Comparison of ENCODE assay signal across 8 cellular contexts in the genomic region with DNA sequence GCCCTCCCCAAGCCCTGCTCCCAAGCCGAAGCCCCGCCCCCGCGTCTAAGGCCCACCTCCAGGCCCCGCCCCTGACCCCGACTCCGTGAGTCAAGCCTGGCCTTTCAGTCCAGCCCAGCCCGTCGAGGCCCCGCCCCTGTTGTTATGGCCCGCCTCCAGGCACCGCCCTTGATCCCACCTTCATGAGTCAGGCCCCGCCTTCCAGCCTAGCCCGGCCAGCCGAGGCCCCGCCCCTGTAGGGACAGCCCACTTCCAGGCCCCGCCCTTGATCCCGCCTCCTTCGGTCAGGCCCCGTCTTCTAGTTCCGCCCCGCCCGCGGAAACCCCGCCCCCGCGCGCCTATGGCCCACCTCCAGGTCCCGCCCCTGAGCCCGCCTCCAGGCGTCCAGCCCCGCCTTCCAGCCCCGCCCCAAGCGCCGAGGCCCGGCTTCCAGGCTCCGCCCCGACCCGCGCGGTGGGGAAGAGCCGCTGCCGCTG. TPM values are rescaled to one million over a fixed set of nuclear protein-coding genes. Genes with fewer than 3 reads are reported as not detected.
DNase-seq lines count a peak whose midpoint lies in the region; ATAC-seq and TF ChIP-seq lines count a peak whose summit lies in the region.

No MANE protein-coding gene starts in this region.

- no peak for TF ChIP-seq CTCF in endodermal cell (conservative IDR thresholded peaks at IDR 0.05)

- peaks cover 24% of the 10 kb centered on the region for H3K27me3 ChIP-seq in HUES48 (ENCODE audit: control insufficient read depth, insufficient read depth, low read length)
- peaks cover 29% of the 10 kb centered on the region for H3K27me3 ChIP-seq in endodermal cell (ENCODE audit: control insufficient read depth, insufficient read depth, low read length, poor library complexity, severe bottlenecking)

- H3K4me3 Mint-ChIP-seq in endodermal cell = peak overlapping the region; percentile 60

- 0% methylated on average over 12 to 43 of the region's 43 CpGs for WGBS in endodermal cell (ENCODE audit: insufficient coverage in 1 of 2, insufficient read length in 1 of 2), 2 experiments

- H3K27ac Mint-ChIP-seq in endodermal cell = no peak overlapping the region

- DNase-seq in COR-L47 (lab: John Stamatoyannopoulos, UW) = peak; percentile 98
- peak; percentile 97 for DNase-seq in NOMO-1 treated with dmso at 0.1 percent for 144 hours (lab: John Stamatoyannopoulos, UW; ENCODE audit: unreplicated experiment)
- DNase-seq in activated CD8-positive, alpha-beta memory T cell treated with anti-CD3 and anti-CD28 coated beads, Interleukin-2, amount 50 U/mL, for 1 hour (ENCODE audit: extremely low read depth) = peak; percentile 98
- peak; percentile 100 for DNase-seq in endodermal cell
- peak; percentile 100 for DNase-seq in mesenteric fat pad (ENCODE audit: low spot score)
- peak; percentile 99 for DNase-seq in stimulated activated CD8-positive, alpha-beta memory T cell treated with anti-CD3 and anti-CD28 coated beads, Interleukin-12 subunit alpha, Interleukin-12 subunit beta, amount 100 ng/mL, for 4 hours (ENCODE audit: low read depth)

- H3K4me1 ChIP-seq in HUES48 (ENCODE audit: control insufficient read depth, insufficient read depth, low read length) (peaks cover 8% of the 10 kb centered on the region; the same call in 1 of the 2 replicates), endodermal cell (ENCODE audit: control insufficient read depth, insufficient read depth, low read length) (no peaks in the 10 kb centered on the region)

- H3K27ac ChIP-seq in HUES48 (ENCODE audit: low read depth, low read length) = peak overlapping the region; percentile 85
- H3K27ac ChIP-seq in endodermal cell (ENCODE audit: low read depth, low read length) = peak overlapping the region; percentile 78

- H3K4me1 Mint-ChIP-seq in endodermal cell = peaks cover 5% of the 10 kb centered on the region

- no peaks in the 10 kb centered on the region for H3K9me3 Mint-ChIP-seq in endodermal cell

- H3K36me3 ChIP-seq in HUES48 (ENCODE audit: control insufficient read depth, insufficient read depth, low read length) = no peaks in the 10 kb centered on the region
- H3K36me3 ChIP-seq in endodermal cell (ENCODE audit: control insufficient read depth, insufficient read depth, low read length) = no peaks in the 10 kb centered on the region

- H3K27me3 Mint-ChIP-seq in endodermal cell (ENCODE audit: insufficient read depth) = peaks cover 34% of the 10 kb centered on the region

- H3K4me3 ChIP-seq in HUES48 (ENCODE audit: low read depth, low read length) (peak overlapping the region; percentile 91), endodermal cell (ENCODE audit: low read length) (peak overlapping the region; percentile 82)

- H3K9ac ChIP-seq in HUES48 (ENCODE audit: low read depth, low read length) (no peak overlapping the region), endodermal cell (ENCODE audit: extremely low read depth, low read length, poor library complexity, severe bottlenecking) (peak overlapping the region; percentile 39)

- no peaks in the 10 kb centered on the region for H3K9me3 ChIP-seq in HUES48 (ENCODE audit: control insufficient read depth, insufficient read depth, low read length)
- H3K9me3 ChIP-seq in endodermal cell (ENCODE audit: control insufficient read depth, low read length) = no peaks in the 10 kb centered on the region

- peak; percentile 87 for ATAC-seq in GM21447 (IDR thresholded peaks at IDR 0.05; ENCODE audit: unreplicated experiment)

- no peaks in the 10 kb centered on the region for H3K36me3 Mint-ChIP-seq in endodermal cell (ENCODE audit: low read depth)

RNA-seq across cellular contexts. Expression of gene DOP1B, which starts 0.2 kb away (rescaled TPM):
- total RNA-seq in endodermal cell (1 to 10 TPM; 7.8 to 8.0 TPM), mesenteric fat pad (19.6 TPM)
- polyA plus RNA-seq in endodermal cell (2013, experiment 1 of 2) = 8.4 TPM
- polyA plus RNA-seq in endodermal cell (2013, experiment 2 of 2) = 9.0 TPM

RNA-seq across cellular contexts. Expression of gene CBR3, which starts 21.5 kb away (rescaled TPM):
- total RNA-seq in endodermal cell (not detected), mesenteric fat pad (14.9 TPM)
- polyA plus RNA-seq in endodermal cell (2013, experiment 1 of 2) = 0.32 TPM
- polyA plus RNA-seq in endodermal cell (2013, experiment 2 of 2) = 0.37 TPM

Comparison
In these comparisons a context has a peak if more than half of its experiments do, and no peak if none do; other contexts are left out.
1. Peak in every context shown above with its lines: DNase-seq, ATAC-seq, H3K4me3 ChIP-seq and H3K27ac ChIP-seq.
2. RNA of gene CBR3, which starts 21.5 kb away (total RNA-seq): 14.9 TPM in mesenteric fat pad (single experiment); not detected in endodermal cell; every median in the first group is over 10 times any median in the second.